Comparison of ENCODE assay signal across 17 cellular contexts in the genomic region with DNA sequence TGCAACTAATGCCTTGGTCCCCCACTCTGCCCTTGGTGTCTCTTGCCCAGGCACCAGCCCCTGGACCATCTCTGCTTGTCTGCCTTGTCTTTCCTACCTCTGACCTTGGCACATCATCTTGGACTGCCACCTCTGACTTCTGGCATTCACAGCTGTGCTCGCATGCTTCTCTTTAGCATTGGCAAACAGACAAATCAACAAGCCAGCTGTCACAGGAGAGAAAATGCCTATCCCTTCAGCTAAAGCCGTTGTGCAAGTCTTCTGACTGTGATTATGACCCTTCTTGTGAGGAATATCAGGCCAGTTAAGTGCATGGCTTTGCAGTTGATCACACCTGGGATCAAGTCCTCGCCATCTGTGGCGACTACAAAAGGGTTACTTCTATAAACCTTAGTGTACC.
DNase-seq lines count a peak whose midpoint lies in the region; ATAC-seq and TF ChIP-seq lines count a peak whose summit lies in the region.
"Had no signal": no experiment of that assay in that cellular context is flagged by ENCODE, and none has a peak within 500 bp of the region (broad histone marks: within the 10 kb centered on the region; RNA-seq: fewer than 3 reads in every experiment).

No MANE protein-coding gene starts in this region.

- TF ChIP-seq CTCF in left ventricle myocardium inferior (IDR thresholded peaks at IDR 0.05; ENCODE audit: borderline replicate concordance) (no peak), esophagus squamous epithelium (IDR thresholded peaks at IDR 0.05) (no peak), upper lobe of right lung (IDR thresholded peaks at IDR 0.05) (no peak), Peyer's patch (IDR thresholded peaks at IDR 0.05) (no peak)

- H3K27ac ChIP-seq in left ventricle myocardium inferior (replicated peaks) (no peak overlapping the region), esophagus squamous epithelium (peak overlapping the region in 3 of 4 donors; percentile 49 to 53 (median 49)), subcutaneous abdominal adipose tissue (ENCODE audit: low read depth, low read length) (peak overlapping the region; percentile 9), upper lobe of right lung (no peak overlapping the region), Peyer's patch (no peak overlapping the region)
- H3K27ac ChIP-seq: BLaER1 had no signal

- H3K9me3 ChIP-seq in left ventricle myocardium inferior (replicated peaks) (no peaks in the 10 kb centered on the region), esophagus squamous epithelium (no peaks in the 10 kb centered on the region), subcutaneous abdominal adipose tissue (ENCODE audit: control insufficient read depth in 5 of 5, low read length in 5 of 5) (no peaks in the 10 kb centered on the region), upper lobe of right lung (no peaks in the 10 kb centered on the region), Peyer's patch (no peaks in the 10 kb centered on the region)
- H3K9me3 ChIP-seq: BLaER1 had no signal

- peaks cover 15% of the 10 kb centered on the region for H3K4me1 ChIP-seq in left ventricle myocardium inferior
- peaks cover 22 to 71% (median 25%) of the 10 kb centered on the region in 3 donors for H3K4me1 ChIP-seq in esophagus squamous epithelium
- peaks cover 0 to 9% (median 7%) of the 10 kb centered on the region in 5 donors for H3K4me1 ChIP-seq in subcutaneous abdominal adipose tissue (ENCODE audit: control insufficient read depth in 5 of 5, insufficient read depth in 5 of 5, low read length in 5 of 5)
- H3K4me1 ChIP-seq in upper lobe of right lung = no peaks in the 10 kb centered on the region
- no peaks in the 10 kb centered on the region for H3K4me1 ChIP-seq in Peyer's patch
- H3K4me1 ChIP-seq: BLaER1 had no signal

- H3K9ac ChIP-seq in subcutaneous abdominal adipose tissue (ENCODE audit: low read length in 5 of 5) = no peak overlapping the region
- H3K9ac ChIP-seq: BLaER1 had no signal

- ATAC-seq in Right ventricle myocardium inferior = peak; percentile 17
- no peak for ATAC-seq in left lobe of liver
- no peak for ATAC-seq in upper lobe of right lung
- ATAC-seq: Panc1 had no signal

- no peak overlapping the region for H3K4me3 ChIP-seq in left ventricle myocardium inferior
- no peak overlapping the region for H3K4me3 ChIP-seq in esophagus squamous epithelium
- H3K4me3 ChIP-seq in subcutaneous abdominal adipose tissue (ENCODE audit: low read depth in 1 of 5, low read length in 5 of 5) = no peak overlapping the region
- H3K4me3 ChIP-seq in upper lobe of right lung = no peak overlapping the region
- H3K4me3 ChIP-seq in Peyer's patch = no peak overlapping the region
- H3K4me3 ChIP-seq: BLaER1 had no signal

- intact Hi-C loops in Right ventricle myocardium inferior (cut with DNase I) (no loop called here), left ventricle myocardium inferior (cut with micrococcal nuclease) (no loop called here), esophagus squamous epithelium (cut with DNase I) (no loop called here), upper lobe of right lung (cut with DNase I) (no loop called here)

- TF ChIP-seq POLR2A in esophagus squamous epithelium (IDR thresholded peaks at IDR 0.05) (no peak), Peyer's patch (IDR thresholded peaks at IDR 0.05) (no peak)

- no peak for DNase-seq in Right ventricle myocardium inferior (ENCODE audit: missing footprints)
- no peak for DNase-seq in left ventricle myocardium inferior
- peak; percentile 13 for DNase-seq in NCI-H524 treated with DMSO at 0.1 percent for 48 hours (lab: John Stamatoyannopoulos, UW)
- DNase-seq in esophagus squamous epithelium (lab: John Stamatoyannopoulos, UW) = no peak
- no peak for DNase-seq in left lobe of liver (ENCODE audit: low spot score)
- DNase-seq in upper lobe of right lung = no peak
- no peak for DNase-seq in Peyer's patch
- DNase-seq: CD8-positive, alpha-beta memory T cell; GOT3; Karpas-422; NCI-H1105; NCI-H187; NCI-H774; SHP77 treated with DMSO at 0.1 percent for 48 hours had no signal

- WGBS in esophagus squamous epithelium, 2 donors = 68% methylated on average over 4 of the region's 4 CpGs

- H3K27me3 ChIP-seq in left ventricle myocardium inferior (ENCODE audit: low read depth) (no peaks in the 10 kb centered on the region), esophagus squamous epithelium (no peaks in the 10 kb centered on the region), subcutaneous abdominal adipose tissue (ENCODE audit: control insufficient read depth in 5 of 5, insufficient read depth in 4 of 5, low read length in 5 of 5) (no peaks in the 10 kb centered on the region), upper lobe of right lung (no peaks in the 10 kb centered on the region), Peyer's patch (no peaks in the 10 kb centered on the region)
- H3K27me3 ChIP-seq: BLaER1 had no signal

- H3K36me3 ChIP-seq in left ventricle myocardium inferior = peaks cover 6% of the 10 kb centered on the region
- peaks cover 0 to 3% (median 0%) of the 10 kb centered on the region in 3 donors for H3K36me3 ChIP-seq in esophagus squamous epithelium
- H3K36me3 ChIP-seq in subcutaneous abdominal adipose tissue (ENCODE audit: control insufficient read depth in 5 of 5, insufficient read depth in 5 of 5, low read length in 5 of 5) = peaks cover 12 to 61% (median 54%) of the 10 kb centered on the region in 5 donors
- no peaks in the 10 kb centered on the region for H3K36me3 ChIP-seq in upper lobe of right lung
- no peaks in the 10 kb centered on the region for H3K36me3 ChIP-seq in Peyer's patch
- H3K36me3 ChIP-seq: BLaER1 had no signal

Comparison
In these comparisons a context has a peak if more than half of its experiments do, and no peak if none do; other contexts are left out.
1. H3K27ac ChIP-seq: peak in esophagus squamous epithelium (3 of 4) and subcutaneous abdominal adipose tissue (single experiment); none in left ventricle myocardium inferior (single experiment), upper lobe of right lung (single experiment) and Peyer's patch (0 of 4).